In the genomic region with DNA sequence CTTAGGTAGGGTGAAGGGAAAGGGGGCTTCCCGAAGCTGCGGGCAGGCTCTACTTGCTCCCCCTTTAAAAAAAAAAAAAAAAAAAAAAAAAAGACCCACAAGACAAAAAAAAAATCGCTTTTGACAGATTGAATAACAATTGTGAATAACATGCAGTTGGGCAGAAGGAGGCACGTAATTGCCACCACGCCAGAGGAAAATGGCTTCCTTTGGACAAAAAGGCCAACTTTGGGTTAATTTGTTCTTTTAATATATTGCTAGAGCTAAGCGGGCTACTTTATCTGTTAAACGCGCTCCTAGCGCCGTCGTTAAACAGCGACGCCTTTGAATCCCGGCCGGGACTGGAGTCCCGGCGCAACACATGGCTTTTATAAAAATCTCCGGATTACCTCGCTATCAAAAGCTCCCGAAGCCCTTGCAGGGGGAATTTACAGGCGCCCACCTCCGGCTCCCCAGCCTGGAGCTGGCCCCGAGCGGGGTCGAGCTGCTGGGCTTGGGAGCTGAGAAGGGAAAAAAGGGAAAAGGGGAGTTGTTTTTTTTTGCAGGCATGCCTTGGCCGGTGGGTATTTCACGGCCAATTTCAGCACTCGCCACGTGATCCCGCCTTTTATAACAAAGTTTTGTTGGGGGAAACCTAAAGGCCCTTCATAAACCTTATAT, we compare ENCODE assay signal across 9 cellular contexts. TPM values are rescaled to one million over a fixed set of nuclear protein-coding genes. Genes with fewer than 3 reads are reported as not detected.
A peak's percentile ranks its signal among the peaks of the same experiment; 100 is the strongest.
DNase-seq lines count a peak whose midpoint lies in the region; ATAC-seq and TF ChIP-seq lines count a peak whose summit lies in the region.
"Had no signal": no experiment of that assay in that cellular context is flagged by ENCODE, and none has a peak within 500 bp of the region (broad histone marks: within the 10 kb centered on the region; RNA-seq: fewer than 3 reads in every experiment).

No MANE protein-coding gene starts in this region.

- H3K4me1 Mint-ChIP-seq in chondrocyte (ENCODE audit: low read depth) (peaks cover 43% of the 10 kb centered on the region), osteocyte (ENCODE audit: unreplicated experiment) (peaks cover 41% of the 10 kb centered on the region)

- H3K9me3 Mint-ChIP-seq in chondrocyte (ENCODE audit: low read depth) (no peaks in the 10 kb centered on the region), osteocyte (ENCODE audit: unreplicated experiment) (no peaks in the 10 kb centered on the region)

- DNase-seq in DMS53 treated with DMSO at 0.1 percent for 48 hours (lab: John Stamatoyannopoulos, UW; ENCODE audit: unreplicated experiment) (peak; percentile 39), NCI-H146 (lab: John Stamatoyannopoulos, UW) (peak; percentile 45), chondrocyte (ENCODE audit: low spot score) (no peak), osteocyte (ENCODE audit: extremely low spot score, unreplicated experiment) (no peak), iPS-NIHi11 (ENCODE audit: low spot score) (no peak), epidermal melanocyte (ENCODE audit: insufficient read length, low spot score) (no peak)

- TF ChIP-seq CTCF in chondrocyte (IDR thresholded peaks at IDR 0.05) (peak; percentile 18), osteocyte (IDR thresholded peaks at IDR 0.05) (no peak)

- no peak overlapping the region for H3K27ac Mint-ChIP-seq in chondrocyte (ENCODE audit: unreplicated experiment)
- H3K27ac Mint-ChIP-seq in osteocyte (ENCODE audit: unreplicated experiment) = no peak overlapping the region

- H3K27me3 Mint-ChIP-seq in chondrocyte (ENCODE audit: low read depth) (peaks cover 75% of the 10 kb centered on the region), osteocyte (ENCODE audit: unreplicated experiment) (peaks cover 85% of the 10 kb centered on the region)

- H3K4me3 Mint-ChIP-seq in chondrocyte (ENCODE audit: unreplicated experiment) = peak overlapping the region; percentile 63
- H3K4me3 Mint-ChIP-seq in osteocyte (ENCODE audit: unreplicated experiment) = peak overlapping the region; percentile 69

- peaks cover 8% of the 10 kb centered on the region for H3K36me3 Mint-ChIP-seq in chondrocyte (ENCODE audit: low read depth)
- no peaks in the 10 kb centered on the region for H3K36me3 Mint-ChIP-seq in osteocyte (ENCODE audit: unreplicated experiment)

- ATAC-seq in HG02759 (IDR thresholded peaks at IDR 0.05; ENCODE audit: unreplicated experiment) = no peak
- ATAC-seq in HG03095 (IDR thresholded peaks at IDR 0.05; ENCODE audit: unreplicated experiment) = no peak
- ATAC-seq: K562 had no signal

RNA-seq across cellular contexts. Expression of gene HOXA11, which starts 1.2 kb away (rescaled TPM):
- total RNA-seq in chondrocyte (not detected in 3 replicates), osteocyte (not detected in 2 replicates)
- total RNA-seq: K562 had no signal

RNA-seq across cellular contexts. Expression of gene HOXA10, which starts 9.7 kb away (rescaled TPM):
- total RNA-seq in chondrocyte (0.12 to 0.21 TPM in 2 of 3 replicates, not detected in the other), osteocyte (not detected in 2 replicates)
- total RNA-seq: K562 had no signal

RNA-seq across cellular contexts. Expression of gene HOXA13, which starts 16.1 kb away (rescaled TPM):
- total RNA-seq in chondrocyte = not detected in 3 replicates
- not detected in 2 replicates for total RNA-seq in osteocyte
- total RNA-seq: K562 had no signal

RNA-seq across cellular contexts. Expression of gene HOXA9, which starts 18.5 kb away (rescaled TPM):
- total RNA-seq in chondrocyte (not detected in 3 replicates), osteocyte (not detected in 2 replicates)
- total RNA-seq: K562 had no signal

RNA-seq across cellular contexts. Expression of gene HOXA7, which starts 27.3 kb away (rescaled TPM):
- total RNA-seq in chondrocyte = not detected in 3 replicates
- not detected in 2 replicates for total RNA-seq in osteocyte
- total RNA-seq: K562 had no signal

Comparison
In these comparisons a context has a peak if more than half of its experiments do, and no peak if none do; other contexts are left out.
1. DNase-seq: peak in DMS53 treated with DMSO at 0.1 percent for 48 hours (single experiment) and NCI-H146 (single experiment); none in chondrocyte (single experiment), osteocyte (single experiment), iPS-NIHi11 (single experiment) and epidermal melanocyte (single experiment).